Comparison of ENCODE assay signal across 8 cellular contexts in genomic region chr2:130181338-130181879, GRCh38. TPM values are rescaled to one million over a fixed set of nuclear protein-coding genes. Genes with fewer than 3 reads are reported as not detected.
A peak's percentile ranks its signal among the peaks of the same experiment; 100 is the strongest.
DNase-seq lines count a peak whose midpoint lies in the region; ATAC-seq and TF ChIP-seq lines count a peak whose summit lies in the region.

TSS of gene SMPD4 (minus strand) at chr2:130181602. CDS start at chr2:130176592, 5,010 bp downstream.

- peak within 1 kb of the TSS; percentile 95 for H3K27ac ChIP-seq in liver (ENCODE audit: low read depth in 1 of 2, low read length in 2 of 2)

- H3K4me3 ChIP-seq in liver (ENCODE audit: low read depth in 1 of 3, low read length in 3 of 3): peak within 1 kb of the TSS; percentile 73 to 99 (median 95)

- peak within 1 kb of the TSS; percentile 80 to 85 for H3K9ac ChIP-seq in liver (ENCODE audit: low read depth in 1 of 2, low read length in 2 of 2)

- H3K9me3 ChIP-seq in liver (ENCODE audit: control insufficient read depth in 4 of 4, low read length in 3 of 4): no peaks in the 10 kb centered on the region

- DNase-seq in C1 segment of cervical spinal cord (lab: John Stamatoyannopoulos, UW) (peak; percentile 76 to 96 (median 91)), NCI-H82 (lab: John Stamatoyannopoulos, UW) (peak; percentile 97), dermis microvascular lymphatic vessel endothelial cell (ENCODE audit: low read depth in 2 of 2) (peak; percentile 89 to 95)
- peak; percentile 97 for DNase-seq in activated CD4-positive, alpha-beta T cell treated with anti-CD3 and anti-CD28 coated beads, Interleukin-2, amount 50 U/mL, for 48 hours
- DNase-seq in stimulated activated CD4-positive, alpha-beta T cell treated with anti-CD3 and anti-CD28 coated beads, Interleukin-4, amount 100 ng/mL, for 24 hours: peak; percentile 98

- H3K4me1 ChIP-seq in liver (ENCODE audit: control insufficient read depth in 4 of 4, insufficient read depth in 4 of 4, low read length in 3 of 4): peaks cover 5 to 22% (median 17%) of the 10 kb centered on the region in 4 donors

- no peak for TF ChIP-seq RAD21 in liver (IDR thresholded peaks at IDR 0.05)

- no peak for TF ChIP-seq CTCF in liver (IDR thresholded peaks at IDR 0.05; ENCODE audit: low read depth, low read length, missing input control)

- H3K36me3 ChIP-seq in liver (ENCODE audit: control insufficient read depth in 4 of 4, insufficient read depth in 3 of 4, low read depth in 1 of 4, low read length in 3 of 4): peaks cover 0 to 3% (median 0%) of the 10 kb centered on the region in 4 donors

- H3K27me3 ChIP-seq in liver (ENCODE audit: control insufficient read depth in 4 of 4, insufficient read depth in 4 of 4, low read length in 3 of 4): no peaks in the 10 kb centered on the region

- ATAC-seq in GM19397 (IDR thresholded peaks at IDR 0.05; ENCODE audit: unreplicated experiment) (peak; percentile 57), HG03571 (IDR thresholded peaks at IDR 0.05; ENCODE audit: unreplicated experiment) (peak; percentile 60)

- under 1% methylated on average over 55 of the region's 55 CpGs for WGBS in liver

TF ChIP-seq in liver, 16 proteins besides CTCF, POLR2A, EP300 and RAD21:
- TF ChIP-seq GABPA (IDR thresholded peaks at IDR 0.05 in 1 of 2, conservative IDR thresholded peaks at IDR 0.05 in 1 of 2) (peak in 1 of 2 donors; percentile 65), SP1 (IDR thresholded peaks at IDR 0.05) (peak; percentile 56), EGR1 (IDR thresholded peaks at IDR 0.05; ENCODE audit: low read depth in 2 of 2) (peak; percentile 66 to 86), HNF4A (conservative IDR thresholded peaks at IDR 0.05) (no peak), JUND (IDR thresholded peaks at IDR 0.05) (no peak), YY1 (IDR thresholded peaks at IDR 0.05) (peak; percentile 98), REST (IDR thresholded peaks at IDR 0.05) (peak; percentile 23), FOXA2 (IDR thresholded peaks at IDR 0.05) (no peak), TAF1 (conservative IDR thresholded peaks at IDR 0.05) (no peak)

RNA-seq across cellular contexts. Expression of gene SMPD4, which starts in this region (rescaled TPM):
- total RNA-seq in dermis microvascular lymphatic vessel endothelial cell: 10.4 and 15.7 TPM in 2 replicates
- 10 to 100 TPM; 17.2 to 22.3 TPM for total RNA-seq in liver
- polyA plus RNA-seq in liver: 10 to 100 TPM in 1 of 2 donors, 1 to 10 TPM in 1; 9.9 to 18.2 TPM

Comparison
In these comparisons a context has a peak if more than half of its experiments do, and no peak if none do; other contexts are left out.
1. Peak in every context shown above with its lines: DNase-seq, ATAC-seq, H3K4me3 ChIP-seq and H3K27ac ChIP-seq.